ENCODE assay signal across 10 cellular contexts in the genomic region with DNA sequence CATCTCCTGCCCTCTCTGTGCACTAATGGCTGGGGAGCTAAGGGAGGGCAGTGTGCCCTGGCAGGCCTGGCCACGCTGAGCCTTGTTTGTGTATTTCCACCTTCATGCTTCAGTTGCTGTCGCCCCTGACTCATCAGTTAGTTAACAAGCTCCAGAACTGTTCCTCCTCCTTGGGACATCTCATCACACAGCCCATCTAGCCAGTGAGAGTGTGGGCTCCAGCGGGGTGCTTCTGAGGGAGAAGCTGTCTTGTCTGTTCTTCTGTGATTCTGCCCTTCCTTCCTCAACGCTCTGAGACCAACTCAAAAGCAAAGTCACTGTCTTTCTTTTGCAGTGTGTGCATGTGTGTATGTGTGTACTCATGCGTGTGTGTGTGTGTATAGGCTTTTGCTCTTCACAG. TPM values are rescaled to one million over a fixed set of nuclear protein-coding genes. Genes with fewer than 3 reads are reported as not detected.
DNase-seq lines count a peak whose midpoint lies in the region; TF ChIP-seq lines count a peak whose summit lies in the region.
"Had no signal": no experiment of that assay in that cellular context is flagged by ENCODE, and none has a peak within 500 bp of the region (broad histone marks: within the 10 kb centered on the region; RNA-seq: fewer than 3 reads in every experiment).

No MANE protein-coding gene starts in this region.

- no peaks in the 10 kb centered on the region for H3K9me3 ChIP-seq in thyroid gland

- no peak for TF ChIP-seq CTCF in thyroid gland (IDR thresholded peaks at IDR 0.05)

- no peaks in the 10 kb centered on the region for H3K36me3 ChIP-seq in thyroid gland
- H3K36me3 ChIP-seq: WERI-Rb-1 had no signal

- no peaks in the 10 kb centered on the region for H3K27me3 ChIP-seq in thyroid gland

- peak in 1 of 2 donors; percentile 61 for TF ChIP-seq POLR2A in thyroid gland (IDR thresholded peaks at IDR 0.05)

- H3K27ac ChIP-seq in epithelial cell of prostate (no peak overlapping the region), thyroid gland (peak overlapping the region; percentile 42 to 99 (median 81))

- intact Hi-C loops in thyroid gland (cut with DNase I): no loop called here

- WGBS in thyroid gland, 2 donors: 42% methylated on average over 5 of the region's 5 CpGs

- DNase-seq in SKM-1 treated with dmso at 0.1 percent for 144 hours (lab: John Stamatoyannopoulos, UW; ENCODE audit: unreplicated experiment) (peak; percentile 20), SKM-1 (lab: John Stamatoyannopoulos, UW; ENCODE audit: unreplicated experiment) (no peak), NCI-H1694 (lab: John Stamatoyannopoulos, UW) (peak; percentile 43), epithelial cell of prostate (ENCODE audit: low read depth, low spot score) (peak; percentile 27), thyroid gland (peak; percentile 76 to 85), HT-29 (ENCODE audit: low spot score) (no peak), OCI-M1 (lab: John Stamatoyannopoulos, UW) (no peak)
- DNase-seq in activated CD4-positive, alpha-beta T cell treated with anti-CD3 and anti-CD28 coated beads, Interleukin-2, amount 50 U/mL, for 48 hours: no peak
- DNase-seq: occipital lobe, WERI-Rb-1 had no signal

- peaks cover 40 to 64% of the 10 kb centered on the region in 2 donors for H3K4me1 ChIP-seq in thyroid gland

- H3K4me3 ChIP-seq in thyroid gland (replicated peaks in 1 of 3): no peak overlapping the region

RNA-seq across cellular contexts. Expression of a gene that starts 58.3 kb away (rescaled TPM):
- total RNA-seq in thyroid gland: 10 to 100 TPM; 51.5 to 69.5 (median 66.1) TPM
- total RNA-seq in HT-29 (2014; rRNA removed; shearing (Covaris generic)): 7.0 and 7.2 TPM in 2 replicates

Comparison
In these comparisons a context has a peak if more than half of its experiments do, and no peak if none do; other contexts are left out.
1. DNase-seq: peak in SKM-1 treated with dmso at 0.1 percent for 144 hours (single experiment), NCI-H1694 (single experiment), epithelial cell of prostate (single experiment) and thyroid gland (2 of 2); none in SKM-1 (single experiment), activated CD4-positive, alpha-beta T cell treated with anti-CD3 and anti-CD28 coated beads, Interleukin-2, amount 50 U/mL, for 48 hours (0 of 2), HT-29 (single experiment) and OCI-M1 (single experiment).